ENCODE assay signal across 1 cellular context in the genomic region with DNA sequence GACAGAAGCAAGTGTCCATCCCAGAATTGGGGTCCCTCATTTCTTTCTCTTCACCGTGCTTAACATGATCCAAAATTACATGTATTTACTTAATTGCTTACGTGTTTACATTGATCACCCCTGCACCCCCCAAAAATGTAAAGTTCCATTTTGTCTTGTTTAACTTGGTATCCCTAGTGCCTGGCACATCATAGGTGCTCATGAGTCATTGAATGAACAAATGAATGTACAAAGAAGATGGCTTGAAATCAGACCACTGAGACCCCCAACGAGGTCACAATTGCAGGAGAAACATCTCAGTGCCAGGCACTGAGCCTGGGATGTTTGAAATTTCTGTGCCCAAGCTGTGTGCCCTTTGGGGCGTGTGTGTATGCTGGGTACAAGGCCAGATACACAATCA.
TF ChIP-seq lines count a peak whose summit lies in the region.

No MANE protein-coding gene starts in this region.

TF ChIP-seq in GM23338, 12 proteins besides CTCF, POLR2A, EP300 and RAD21 (continued from another document):
- TF ChIP-seq ZNF114 (CRISPR knock-in tag; IDR thresholded peaks at IDR 0.05): no peak
- TF ChIP-seq NANOG (IDR thresholded peaks at IDR 0.05; ENCODE audit: borderline replicate concordance): no peak
TF ChIP-seq in GM23338: peak in this region for 0.
